Comparison of ENCODE assay signal across 1 cellular context in the genomic region with DNA sequence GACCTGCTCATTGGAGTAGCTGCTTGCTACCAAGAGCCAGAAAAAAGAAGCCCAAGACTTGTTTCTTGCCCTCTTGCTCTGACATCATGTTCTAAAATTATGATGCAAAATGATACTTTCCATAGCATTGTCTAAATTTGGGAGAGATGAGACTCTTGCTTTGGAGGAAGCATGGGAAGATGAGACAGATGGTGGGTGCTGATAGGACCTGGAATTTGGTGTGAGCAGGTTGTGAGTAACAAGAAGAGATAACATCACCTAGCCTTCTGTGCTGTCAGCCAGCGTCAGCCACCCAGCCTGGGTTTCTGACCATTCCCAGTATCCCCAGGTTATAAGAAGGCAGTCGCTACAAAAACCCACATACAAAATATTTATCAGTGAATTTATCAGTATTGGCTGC.
TF ChIP-seq lines count a peak whose summit lies in the region.

No MANE protein-coding gene starts in this region.

TF ChIP-seq in GM23338, 12 proteins besides CTCF, POLR2A, EP300 and RAD21:
- TF ChIP-seq, protein P1, sequence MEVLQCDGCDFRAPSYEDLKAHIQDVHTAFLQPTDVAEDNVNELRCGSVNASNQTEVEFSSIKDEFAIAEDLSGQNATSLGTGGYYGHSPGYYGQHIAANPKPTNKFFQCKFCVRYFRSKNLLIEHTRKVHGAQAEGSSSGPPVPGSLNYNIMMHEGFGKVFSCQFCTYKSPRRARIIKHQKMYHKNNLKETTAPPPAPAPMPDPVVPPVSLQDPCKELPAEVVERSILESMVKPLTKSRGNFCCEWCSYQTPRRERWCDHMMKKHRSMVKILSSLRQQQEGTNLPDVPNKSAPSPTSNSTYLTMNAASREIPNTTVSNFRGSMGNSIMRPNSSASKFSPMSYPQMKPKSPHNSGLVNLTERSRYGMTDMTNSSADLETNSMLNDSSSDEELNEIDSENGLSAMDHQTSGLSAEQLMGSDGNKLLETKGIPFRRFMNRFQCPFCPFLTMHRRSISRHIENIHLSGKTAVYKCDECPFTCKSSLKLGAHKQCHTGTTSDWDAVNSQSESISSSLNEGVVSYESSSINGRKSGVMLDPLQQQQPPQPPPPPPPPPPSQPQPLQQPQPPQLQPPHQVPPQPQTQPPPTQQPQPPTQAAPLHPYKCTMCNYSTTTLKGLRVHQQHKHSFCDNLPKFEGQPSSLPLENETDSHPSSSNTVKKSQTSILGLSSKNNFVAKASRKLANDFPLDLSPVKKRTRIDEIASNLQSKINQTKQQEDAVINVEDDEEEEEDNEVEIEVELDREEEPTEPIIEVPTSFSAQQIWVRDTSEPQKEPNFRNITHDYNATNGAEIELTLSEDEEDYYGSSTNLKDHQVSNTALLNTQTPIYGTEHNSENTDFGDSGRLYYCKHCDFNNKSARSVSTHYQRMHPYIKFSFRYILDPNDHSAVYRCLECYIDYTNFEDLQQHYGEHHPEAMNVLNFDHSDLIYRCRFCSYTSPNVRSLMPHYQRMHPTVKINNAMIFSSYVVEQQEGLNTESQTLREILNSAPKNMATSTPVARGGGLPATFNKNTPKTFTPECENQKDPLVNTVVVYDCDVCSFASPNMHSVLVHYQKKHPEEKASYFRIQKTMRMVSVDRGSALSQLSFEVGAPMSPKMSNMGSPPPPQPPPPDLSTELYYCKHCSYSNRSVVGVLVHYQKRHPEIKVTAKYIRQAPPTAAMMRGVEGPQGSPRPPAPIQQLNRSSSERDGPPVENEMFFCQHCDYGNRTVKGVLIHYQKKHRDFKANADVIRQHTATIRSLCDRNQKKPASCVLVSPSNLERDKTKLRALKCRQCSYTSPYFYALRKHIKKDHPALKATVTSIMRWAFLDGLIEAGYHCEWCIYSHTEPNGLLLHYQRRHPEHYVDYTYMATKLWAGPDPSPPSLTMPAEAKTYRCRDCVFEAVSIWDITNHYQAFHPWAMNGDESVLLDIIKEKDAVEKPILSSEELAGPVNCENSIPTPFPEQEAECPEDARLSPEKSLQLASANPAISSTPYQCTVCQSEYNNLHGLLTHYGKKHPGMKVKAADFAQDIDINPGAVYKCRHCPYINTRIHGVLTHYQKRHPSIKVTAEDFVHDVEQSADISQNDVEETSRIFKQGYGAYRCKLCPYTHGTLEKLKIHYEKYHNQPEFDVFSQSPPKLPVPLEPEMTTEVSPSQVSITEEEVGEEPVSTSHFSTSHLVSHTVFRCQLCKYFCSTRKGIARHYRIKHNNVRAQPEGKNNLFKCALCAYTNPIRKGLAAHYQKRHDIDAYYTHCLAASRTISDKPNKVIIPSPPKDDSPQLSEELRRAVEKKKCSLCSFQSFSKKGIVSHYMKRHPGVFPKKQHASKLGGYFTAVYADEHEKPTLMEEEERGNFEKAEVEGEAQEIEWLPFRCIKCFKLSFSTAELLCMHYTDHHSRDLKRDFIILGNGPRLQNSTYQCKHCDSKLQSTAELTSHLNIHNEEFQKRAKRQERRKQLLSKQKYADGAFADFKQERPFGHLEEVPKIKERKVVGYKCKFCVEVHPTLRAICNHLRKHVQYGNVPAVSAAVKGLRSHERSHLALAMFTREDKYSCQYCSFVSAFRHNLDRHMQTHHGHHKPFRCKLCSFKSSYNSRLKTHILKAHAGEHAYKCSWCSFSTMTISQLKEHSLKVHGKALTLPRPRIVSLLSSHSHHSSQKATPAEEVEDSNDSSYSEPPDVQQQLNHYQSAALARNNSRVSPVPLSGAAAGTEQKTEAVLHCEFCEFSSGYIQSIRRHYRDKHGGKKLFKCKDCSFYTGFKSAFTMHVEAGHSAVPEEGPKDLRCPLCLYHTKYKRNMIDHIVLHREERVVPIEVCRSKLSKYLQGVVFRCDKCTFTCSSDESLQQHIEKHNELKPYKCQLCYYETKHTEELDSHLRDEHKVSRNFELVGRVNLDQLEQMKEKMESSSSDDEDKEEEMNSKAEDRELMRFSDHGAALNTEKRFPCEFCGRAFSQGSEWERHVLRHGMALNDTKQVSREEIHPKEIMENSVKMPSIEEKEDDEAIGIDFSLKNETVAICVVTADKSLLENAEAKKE (CRISPR knock-in tag; IDR thresholded peaks at IDR 0.05), result no peak
- TF ChIP-seq EZH2phosphoT487 (IDR thresholded peaks at IDR 0.05; ENCODE audit: unreplicated experiment), result no peak
- TF ChIP-seq POLR2AphosphoS5 (IDR thresholded peaks at IDR 0.05; ENCODE audit: low read depth), result no peak
- TF ChIP-seq REST (IDR thresholded peaks at IDR 0.05; ENCODE audit: unreplicated experiment), result no peak
- no peak for TF ChIP-seq NANOG (IDR thresholded peaks at IDR 0.05; ENCODE audit: borderline replicate concordance)
- TF ChIP-seq CREB1 (CRISPR knock-in tag; IDR thresholded peaks at IDR 0.05; ENCODE audit: low read depth), result no peak
- no peak for TF ChIP-seq EZH2 (IDR thresholded peaks at IDR 0.05; ENCODE audit: low read depth, unreplicated experiment)
- TF ChIP-seq, protein P2, sequence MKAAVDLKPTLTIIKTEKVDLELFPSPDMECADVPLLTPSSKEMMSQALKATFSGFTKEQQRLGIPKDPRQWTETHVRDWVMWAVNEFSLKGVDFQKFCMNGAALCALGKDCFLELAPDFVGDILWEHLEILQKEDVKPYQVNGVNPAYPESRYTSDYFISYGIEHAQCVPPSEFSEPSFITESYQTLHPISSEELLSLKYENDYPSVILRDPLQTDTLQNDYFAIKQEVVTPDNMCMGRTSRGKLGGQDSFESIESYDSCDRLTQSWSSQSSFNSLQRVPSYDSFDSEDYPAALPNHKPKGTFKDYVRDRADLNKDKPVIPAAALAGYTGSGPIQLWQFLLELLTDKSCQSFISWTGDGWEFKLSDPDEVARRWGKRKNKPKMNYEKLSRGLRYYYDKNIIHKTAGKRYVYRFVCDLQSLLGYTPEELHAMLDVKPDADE (IDR thresholded peaks at IDR 0.05), result no peak
